Comparison of ENCODE assay signal across 14 cellular contexts in the genomic region with DNA sequence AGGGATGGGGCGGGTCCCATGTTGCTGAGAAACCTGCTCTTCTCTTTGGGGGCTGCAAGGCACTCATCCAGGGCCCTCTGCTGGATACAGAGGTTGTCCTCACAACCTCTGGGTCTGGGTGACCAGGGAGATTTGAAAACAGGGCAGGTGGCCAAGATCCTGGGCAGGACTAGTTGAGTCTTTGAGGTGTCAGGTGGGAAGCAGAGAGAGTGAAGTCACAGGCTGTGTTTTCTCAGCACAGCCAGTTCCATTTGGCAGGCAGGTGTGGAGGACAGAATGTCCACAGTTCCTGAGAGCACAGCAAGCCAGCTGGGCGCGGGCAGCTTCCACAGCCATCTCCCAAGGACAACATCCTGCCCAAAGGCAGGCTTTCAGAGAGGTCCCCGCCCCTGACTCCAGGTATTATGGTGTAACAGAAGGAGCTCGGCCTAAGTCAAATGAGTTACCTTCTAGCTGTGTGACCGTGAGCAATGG.
DNase-seq lines count a peak whose midpoint lies in the region; ATAC-seq, FAIRE-seq and TF ChIP-seq lines count a peak whose summit lies in the region.
"Had no signal": no experiment of that assay in that cellular context is flagged by ENCODE, and none has a peak within 500 bp of the region (broad histone marks: within the 10 kb centered on the region; RNA-seq: fewer than 3 reads in every experiment).

No MANE protein-coding gene starts in this region.

- no peaks in the 10 kb centered on the region for H3K36me3 ChIP-seq in ascending aorta
- no peaks in the 10 kb centered on the region for H3K36me3 ChIP-seq in kidney (ENCODE audit: control insufficient read depth in 1 of 2, insufficient read depth in 2 of 2, low read length in 2 of 2)
- H3K36me3 ChIP-seq in thyroid gland = no peaks in the 10 kb centered on the region
- no peaks in the 10 kb centered on the region for H3K36me3 ChIP-seq in HAP-1 (replicated peaks)

- peaks cover 0 to 3% of the 10 kb centered on the region in 2 donors for H3K4me1 ChIP-seq in ascending aorta
- peaks cover 12 to 15% of the 10 kb centered on the region in 2 donors for H3K4me1 ChIP-seq in kidney (ENCODE audit: control insufficient read depth in 1 of 2, insufficient read depth in 1 of 2, low read depth in 1 of 2, low read length in 2 of 2)
- peaks cover 5 to 6% of the 10 kb centered on the region in 2 donors for H3K4me1 ChIP-seq in thyroid gland
- H3K4me1 ChIP-seq in HAP-1 = no peaks in the 10 kb centered on the region

- intact Hi-C loops in ascending aorta (cut with DNase I) = no loop called here
- intact Hi-C loops in kidney (cut with DNase I) = no loop called here
- intact Hi-C loops in thyroid gland (cut with DNase I) = no loop called here

- no peak for ATAC-seq in GM19324 (IDR thresholded peaks at IDR 0.05; ENCODE audit: low FRiP score, unreplicated experiment)

- in situ Hi-C loops in HAP-1 (cut with MboI; ENCODE audit: low sequenced_read_pairs) = no loop called here

- no peaks in the 10 kb centered on the region for H3K9me3 ChIP-seq in ascending aorta
- no peaks in the 10 kb centered on the region for H3K9me3 ChIP-seq in kidney (ENCODE audit: control insufficient read depth in 1 of 2, low read length in 2 of 2)
- H3K9me3 ChIP-seq in thyroid gland = no peaks in the 10 kb centered on the region
- no peaks in the 10 kb centered on the region for H3K9me3 ChIP-seq in HAP-1

- WGBS in thyroid gland, 2 donors = 67 to 77% methylated on average over 6 of the region's 6 CpGs

- H3K9ac ChIP-seq in kidney (ENCODE audit: low read length in 2 of 2) = no peak overlapping the region

- no peak for FAIRE-seq in kidney (lab: Jason Lieb, UNC)

- no peak overlapping the region for H3K4me3 ChIP-seq in ascending aorta
- H3K4me3 ChIP-seq in kidney (ENCODE audit: low read length in 2 of 2) = peak overlapping the region in 1 of 2 donors; percentile 15
- H3K4me3 ChIP-seq in thyroid gland (replicated peaks in 1 of 3) = no peak overlapping the region
- no peak overlapping the region for H3K4me3 ChIP-seq in HAP-1
- H3K4me3 ChIP-seq: dorsolateral prefrontal cortex had no signal

- peak in 1 of 2 donors; percentile 76 for TF ChIP-seq POLR2A in thyroid gland (IDR thresholded peaks at IDR 0.05)

- DNase-seq in NCI-H1092 (lab: John Stamatoyannopoulos, UW) (peak; percentile 19), ascending aorta (ENCODE audit: low spot score in 2 of 2) (peak; percentile 25 to 60), kidney (peak; percentile 90), thyroid gland (peak; percentile 77 to 89), H4 (ENCODE audit: low spot score) (no peak), HAP-1 (ENCODE audit: low spot score in 2 of 2) (no peak)
- DNase-seq: activated CD4-positive, alpha-beta T cell treated with anti-CD3 and anti-CD28 coated beads, Interleukin-2, amount 10 ng/mL, durations not matched to agents 7 days and 5 days; activated T-cell treated with anti-CD3 and anti-CD28 coated beads, Interleukin-2, amount 50 U/mL, for 48 hours; amygdala; CD4-positive, alpha-beta T cell; dorsolateral prefrontal cortex; posterior cingulate gyrus; T-helper 9 cell had no signal

- H3K27ac ChIP-seq in ascending aorta (no peak overlapping the region), kidney (ENCODE audit: low read depth in 2 of 2, low read length in 2 of 2) (peak overlapping the region in 1 of 2 donors; percentile 2), thyroid gland (peak overlapping the region in 1 of 3 donors; percentile 52)
- H3K27ac ChIP-seq: dorsolateral prefrontal cortex had no signal

- TF ChIP-seq CTCF in ascending aorta (IDR thresholded peaks at IDR 0.05) (no peak), kidney (IDR thresholded peaks at IDR 0.05; ENCODE audit: borderline replicate concordance, extremely low read depth, insufficient read depth) (peak; percentile 6), thyroid gland (IDR thresholded peaks at IDR 0.05) (peak in 2 of 6 experiments; percentile 15 to 43)

- H3K27me3 ChIP-seq in ascending aorta (no peaks in the 10 kb centered on the region), thyroid gland (no peaks in the 10 kb centered on the region), HAP-1 (ENCODE audit: low read depth) (no peaks in the 10 kb centered on the region)

Comparison
In these comparisons a context has a peak if more than half of its experiments do, and no peak if none do; other contexts are left out.
1. DNase-seq: peak in NCI-H1092 (single experiment), ascending aorta (2 of 2), kidney (single experiment) and thyroid gland (2 of 2); none in H4 (single experiment) and HAP-1 (0 of 2).